Comparison of ENCODE assay signal across 13 cellular contexts in genomic region chr1:198165927-198166647, GRCh38. TPM values are rescaled to one million over a fixed set of nuclear protein-coding genes. Genes with fewer than 3 reads are reported as not detected.
DNase-seq lines count a peak whose midpoint lies in the region; ATAC-seq and TF ChIP-seq lines count a peak whose summit lies in the region.
"Had no signal": no experiment of that assay in that cellular context is flagged by ENCODE, and none has a peak within 500 bp of the region (broad histone marks: within the 10 kb centered on the region; RNA-seq: fewer than 3 reads in every experiment).

No MANE protein-coding gene starts in this region.

- no peaks in the 10 kb centered on the region for H3K36me3 ChIP-seq in adrenal gland (replicated peaks in 1 of 2)

- peak; percentile 29 for ATAC-seq in HG03066 (IDR thresholded peaks at IDR 0.05; ENCODE audit: low read depth, unreplicated experiment)

- H3K4me3 Mint-ChIP-seq in activated naive CD4-positive, alpha-beta T cell treated with anti-CD3 and anti-CD28 coated beads for 36 hours: peak overlapping the region; percentile 61
- H3K4me3 Mint-ChIP-seq in stimulated activated naive CD8-positive, alpha-beta T cell treated with anti-CD3 and anti-CD28 coated beads, Interleukin-15, Interleukin-2, amounts not matched to agents 100 ng/mL and 50 ng/mL, for 24 hours: peak overlapping the region; percentile 79

- CTCF ChIA-PET in activated naive CD4-positive, alpha-beta T cell treated with anti-CD3 and anti-CD28 coated beads for 36 hours (lab: Charles Lee): interaction anchor here (0.6 to 0.9 kb wide), 4 partner anchors 21 to 267 kb away, joined by 3 to 5 read pairs (median 3); no protein-coding TSS in a partner anchor

- H3K9me3 Mint-ChIP-seq in activated naive CD4-positive, alpha-beta T cell treated with anti-CD3 and anti-CD28 coated beads for 36 hours: no peaks in the 10 kb centered on the region
- H3K9me3 Mint-ChIP-seq in stimulated activated naive CD8-positive, alpha-beta T cell treated with anti-CD3 and anti-CD28 coated beads, Interleukin-15, Interleukin-2, amounts not matched to agents 100 ng/mL and 50 ng/mL, for 24 hours: no peaks in the 10 kb centered on the region

- H3K9me3 ChIP-seq in adrenal gland (replicated peaks in 1 of 3): no peaks in the 10 kb centered on the region

- 66 to 71% (median 69%) methylated on average over 5 of the region's 5 CpGs for WGBS in adrenal gland, 4 donors

- H3K4me3 ChIP-seq in adrenal gland: no peak overlapping the region
- H3K4me3 ChIP-seq: lung had no signal

- peaks cover 46 to 82% of the 10 kb centered on the region in 2 donors for H3K4me1 ChIP-seq in adrenal gland (replicated peaks in 1 of 2)

- no peak for TF ChIP-seq CTCF in adrenal gland (IDR thresholded peaks at IDR 0.05)

- no peaks in the 10 kb centered on the region for H3K27me3 Mint-ChIP-seq in activated naive CD4-positive, alpha-beta T cell treated with anti-CD3 and anti-CD28 coated beads for 36 hours (ENCODE audit: low read depth)
- no peaks in the 10 kb centered on the region for H3K27me3 Mint-ChIP-seq in stimulated activated naive CD8-positive, alpha-beta T cell treated with anti-CD3 and anti-CD28 coated beads, Interleukin-15, Interleukin-2, amounts not matched to agents 100 ng/mL and 50 ng/mL, for 24 hours

- intact Hi-C loops in activated naive CD4-positive, alpha-beta T cell treated with anti-CD3 and anti-CD28 coated beads for 36 hours (cut with micrococcal nuclease): loop anchor here (2.0 to 5.0 kb wide), 6 partner anchors 15 to 1006 kb away; no protein-coding TSS in a partner anchor
- intact Hi-C loops in adrenal gland (cut with DNase I): no loop called here

- no peak for TF ChIP-seq POLR2A in adrenal gland (IDR thresholded peaks at IDR 0.05)

- H3K27me3 ChIP-seq in adrenal gland: no peaks in the 10 kb centered on the region

- peak overlapping the region; percentile 93 for H3K27ac Mint-ChIP-seq in activated naive CD4-positive, alpha-beta T cell treated with anti-CD3 and anti-CD28 coated beads for 36 hours
- peak overlapping the region; percentile 98 for H3K27ac Mint-ChIP-seq in stimulated activated naive CD8-positive, alpha-beta T cell treated with anti-CD3 and anti-CD28 coated beads, Interleukin-15, Interleukin-2, amounts not matched to agents 100 ng/mL and 50 ng/mL, for 24 hours

- no peak for DNase-seq in activated naive CD4-positive, alpha-beta T cell treated with anti-CD3 and anti-CD28 coated beads for 36 hours
- DNase-seq in activated naive CD4-positive, alpha-beta T cell treated with anti-CD3 and anti-CD28 coated beads, Interleukin-2, amount 50 U/mL, for 16 hours: no peak
- DNase-seq in adrenal gland: no peak
- no peak for DNase-seq in AG08395 (ENCODE audit: low spot score)
- no peak for DNase-seq in DMS79 treated with DMSO at 0.1 percent for 48 hours (lab: John Stamatoyannopoulos, UW)
- no peak for DNase-seq in NCI-H1092 (lab: John Stamatoyannopoulos, UW)
- DNase-seq: AML-193, GOT3, NCI-H1694 treated with DMSO at 0.1 percent for 48 hours had no signal

- H3K4me1 Mint-ChIP-seq in activated naive CD4-positive, alpha-beta T cell treated with anti-CD3 and anti-CD28 coated beads for 36 hours (ENCODE audit: low read depth): peaks cover 91% of the 10 kb centered on the region
- peaks cover 97% of the 10 kb centered on the region for H3K4me1 Mint-ChIP-seq in stimulated activated naive CD8-positive, alpha-beta T cell treated with anti-CD3 and anti-CD28 coated beads, Interleukin-15, Interleukin-2, amounts not matched to agents 100 ng/mL and 50 ng/mL, for 24 hours (ENCODE audit: low read depth)

- H3K36me3 Mint-ChIP-seq in activated naive CD4-positive, alpha-beta T cell treated with anti-CD3 and anti-CD28 coated beads for 36 hours (ENCODE audit: low read depth): peaks cover 2% of the 10 kb centered on the region
- H3K36me3 Mint-ChIP-seq in stimulated activated naive CD8-positive, alpha-beta T cell treated with anti-CD3 and anti-CD28 coated beads, Interleukin-15, Interleukin-2, amounts not matched to agents 100 ng/mL and 50 ng/mL, for 24 hours (ENCODE audit: low read depth): peaks cover 12% of the 10 kb centered on the region

- peak overlapping the region in 3 of 5 donors; percentile 13 to 52 (median 33) for H3K27ac ChIP-seq in adrenal gland
- H3K27ac ChIP-seq: VCaP had no signal

RNA-seq across cellular contexts. Expression of gene NEK7, which starts 9.3 kb away (rescaled TPM):
- total RNA-seq in activated naive CD4-positive, alpha-beta T cell treated with anti-CD3 and anti-CD28 coated beads for 36 hours: 10 to 100 TPM; 45.6 to 49.7 TPM
- 100 to 1,000 TPM; 102 to 270 (median 216) TPM for total RNA-seq in adrenal gland
- polyA plus RNA-seq in adrenal gland: 10 to 100 TPM; 34.0 to 90.9 (median 49.0) TPM
